ENCODE assay signal across 25 cellular contexts in the genomic region with DNA sequence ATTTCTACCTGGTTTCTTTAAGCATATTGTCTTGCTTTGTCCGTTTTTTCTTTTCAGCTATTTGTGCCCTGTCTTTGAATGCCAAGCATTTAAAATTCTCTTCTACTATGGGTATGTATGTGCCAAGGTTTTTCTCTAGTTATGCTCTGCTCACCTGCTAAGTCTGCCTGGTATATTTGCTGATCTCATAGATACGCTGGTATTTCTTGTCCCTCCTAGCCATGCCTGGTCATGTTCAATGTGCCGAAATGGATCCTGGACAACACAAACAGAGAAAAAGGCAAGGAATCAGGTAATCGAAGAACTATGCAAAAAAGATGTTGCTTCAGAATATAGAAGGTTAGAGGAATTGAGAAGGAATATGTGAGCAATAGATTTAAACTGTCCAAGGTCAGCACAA.
"Had no signal": no experiment of that assay in that cellular context is flagged by ENCODE, and none has a peak within 500 bp of the region (broad histone marks: within the 10 kb centered on the region; RNA-seq: fewer than 3 reads in every experiment).

No MANE protein-coding gene starts in this region.

- H3K4me3 Mint-ChIP-seq: mesothelial cell of epicardium; naive B cell; natural killer cell treated with Interleukin-12 subunit alpha and Interleukin-12 subunit beta and Interleukin-15 and Interleukin-18, amount 100 ng/mL, for 72 hours; neural crest cell; stimulated activated memory B cell treated with anti-CD40 and anti-IgM and Interleukin-4, amounts not matched to agents 10 μg/mL and 1 μg/mL and 100 μg/mL, for 72 hours; stimulated activated naive CD8-positive, alpha-beta T cell treated with anti-CD3 and anti-CD28 coated beads, Interleukin-15, Interleukin-2, amounts not matched to agents 100 ng/mL and 50 ng/mL, for 24 hours had no signal

- H3K27me3 ChIP-seq: gastrocnemius medialis, upper lobe of left lung had no signal

- FAIRE-seq: kidney, urothelium cell line had no signal

- H3K4me1 ChIP-seq: gastrocnemius medialis, parathyroid adenoma, psoas muscle, spleen, tibial nerve, upper lobe of left lung had no signal

- H3K27ac Mint-ChIP-seq: mesothelial cell of epicardium; naive B cell; natural killer cell treated with Interleukin-12 subunit alpha and Interleukin-12 subunit beta and Interleukin-15 and Interleukin-18, amount 100 ng/mL, for 72 hours; stimulated activated memory B cell treated with anti-CD40 and anti-IgM and Interleukin-4, amounts not matched to agents 10 μg/mL and 1 μg/mL and 100 μg/mL, for 72 hours; stimulated activated naive CD8-positive, alpha-beta T cell treated with anti-CD3 and anti-CD28 coated beads, Interleukin-15, Interleukin-2, amounts not matched to agents 100 ng/mL and 50 ng/mL, for 24 hours had no signal

- DNase-seq: dorsolateral prefrontal cortex; effector CD4-positive, alpha-beta T cell; gastrocnemius medialis; head of caudate nucleus; kidney; mesenchymal stem cell; mucosa of descending colon; naive B cell; psoas muscle; right cardiac atrium; spleen; stimulated activated CD4-positive, alpha-beta T cell treated with anti-CD3 and anti-CD28 coated beads, Interleukin-4, amount 100 ng/mL, for 4 hours; upper lobe of left lung had no signal

- H3K9ac ChIP-seq: parathyroid adenoma had no signal

- H2AFZ ChIP-seq: parathyroid adenoma had no signal

- H3K27ac ChIP-seq: dorsolateral prefrontal cortex, gastrocnemius medialis, parathyroid adenoma, psoas muscle, skin epidermis, spleen, thoracic aorta, tibial nerve, upper lobe of left lung had no signal

- H3K36me3 Mint-ChIP-seq: mesothelial cell of epicardium; stimulated activated memory B cell treated with anti-CD40 and anti-IgM and Interleukin-4, amounts not matched to agents 10 μg/mL and 1 μg/mL and 100 μg/mL, for 72 hours had no signal

- H3K36me3 ChIP-seq: gastrocnemius medialis, spleen, thoracic aorta, tibial nerve, upper lobe of left lung had no signal

- H3K9me3 ChIP-seq: gastrocnemius medialis, mucosa of descending colon had no signal

- H3K79me2 ChIP-seq: parathyroid adenoma had no signal

- ATAC-seq: gastrocnemius medialis; left lobe of liver; mucosa of descending colon; natural killer cell treated with Interleukin-12 subunit alpha and Interleukin-12 subunit beta and Interleukin-15 and Interleukin-18, amount 100 ng/mL, for 72 hours; psoas muscle; right cardiac atrium; stimulated activated memory B cell treated with anti-CD40 and anti-IgM and Interleukin-4, amounts not matched to agents 10 μg/mL and 1 μg/mL and 100 μg/mL, for 72 hours had no signal

- H3K4me1 Mint-ChIP-seq: mesothelial cell of epicardium; naive B cell; neural crest cell; stimulated activated memory B cell treated with anti-CD40 and anti-IgM and Interleukin-4, amounts not matched to agents 10 μg/mL and 1 μg/mL and 100 μg/mL, for 72 hours had no signal

- H3K4me3 ChIP-seq: dorsolateral prefrontal cortex, gastrocnemius medialis, lung, mucosa of descending colon, psoas muscle, skin epidermis, spleen, thoracic aorta, tibial nerve, upper lobe of left lung had no signal

- H3K9me3 Mint-ChIP-seq: natural killer cell treated with Interleukin-12 subunit alpha and Interleukin-12 subunit beta and Interleukin-15 and Interleukin-18, amount 100 ng/mL, for 72 hours had no signal
